ENCODE assay signal across 1 cellular context in the genomic region with DNA sequence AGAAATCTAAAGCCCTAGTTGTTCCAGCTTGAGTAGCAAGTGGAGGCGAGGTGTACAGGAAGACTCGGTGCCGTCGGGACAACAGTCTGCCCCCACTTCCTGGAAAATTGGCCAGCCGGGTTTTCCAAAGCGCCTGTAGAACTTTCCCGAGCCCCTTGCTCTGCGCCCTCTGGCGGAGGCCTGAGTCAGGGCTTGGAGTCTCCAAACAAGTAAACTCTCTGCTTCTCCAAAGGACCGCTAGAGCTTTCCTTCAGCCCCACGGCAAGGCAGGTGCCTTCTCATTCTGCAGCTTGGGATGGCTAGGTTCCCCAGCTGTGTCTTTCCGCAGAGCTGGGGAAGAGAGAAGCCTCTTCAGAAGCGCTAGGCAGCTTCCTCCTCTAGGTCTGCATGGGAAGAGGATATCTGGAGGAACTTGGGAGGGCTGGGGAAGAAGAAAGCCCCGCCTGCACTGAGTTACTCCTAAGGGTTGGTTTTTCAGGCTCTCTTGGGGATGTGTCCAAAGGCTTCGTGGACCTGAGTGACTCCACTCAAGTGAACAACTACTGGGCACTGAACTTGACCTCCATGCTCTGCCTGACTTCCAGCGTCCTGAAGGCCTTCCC.
TF ChIP-seq lines count a peak whose summit lies in the region.

No MANE protein-coding gene starts in this region.

TF ChIP-seq in HepG2, 621 proteins besides CTCF, POLR2A, EP300 and RAD21 (continued from another document and continues in another):
- TF ChIP-seq, protein P1, sequence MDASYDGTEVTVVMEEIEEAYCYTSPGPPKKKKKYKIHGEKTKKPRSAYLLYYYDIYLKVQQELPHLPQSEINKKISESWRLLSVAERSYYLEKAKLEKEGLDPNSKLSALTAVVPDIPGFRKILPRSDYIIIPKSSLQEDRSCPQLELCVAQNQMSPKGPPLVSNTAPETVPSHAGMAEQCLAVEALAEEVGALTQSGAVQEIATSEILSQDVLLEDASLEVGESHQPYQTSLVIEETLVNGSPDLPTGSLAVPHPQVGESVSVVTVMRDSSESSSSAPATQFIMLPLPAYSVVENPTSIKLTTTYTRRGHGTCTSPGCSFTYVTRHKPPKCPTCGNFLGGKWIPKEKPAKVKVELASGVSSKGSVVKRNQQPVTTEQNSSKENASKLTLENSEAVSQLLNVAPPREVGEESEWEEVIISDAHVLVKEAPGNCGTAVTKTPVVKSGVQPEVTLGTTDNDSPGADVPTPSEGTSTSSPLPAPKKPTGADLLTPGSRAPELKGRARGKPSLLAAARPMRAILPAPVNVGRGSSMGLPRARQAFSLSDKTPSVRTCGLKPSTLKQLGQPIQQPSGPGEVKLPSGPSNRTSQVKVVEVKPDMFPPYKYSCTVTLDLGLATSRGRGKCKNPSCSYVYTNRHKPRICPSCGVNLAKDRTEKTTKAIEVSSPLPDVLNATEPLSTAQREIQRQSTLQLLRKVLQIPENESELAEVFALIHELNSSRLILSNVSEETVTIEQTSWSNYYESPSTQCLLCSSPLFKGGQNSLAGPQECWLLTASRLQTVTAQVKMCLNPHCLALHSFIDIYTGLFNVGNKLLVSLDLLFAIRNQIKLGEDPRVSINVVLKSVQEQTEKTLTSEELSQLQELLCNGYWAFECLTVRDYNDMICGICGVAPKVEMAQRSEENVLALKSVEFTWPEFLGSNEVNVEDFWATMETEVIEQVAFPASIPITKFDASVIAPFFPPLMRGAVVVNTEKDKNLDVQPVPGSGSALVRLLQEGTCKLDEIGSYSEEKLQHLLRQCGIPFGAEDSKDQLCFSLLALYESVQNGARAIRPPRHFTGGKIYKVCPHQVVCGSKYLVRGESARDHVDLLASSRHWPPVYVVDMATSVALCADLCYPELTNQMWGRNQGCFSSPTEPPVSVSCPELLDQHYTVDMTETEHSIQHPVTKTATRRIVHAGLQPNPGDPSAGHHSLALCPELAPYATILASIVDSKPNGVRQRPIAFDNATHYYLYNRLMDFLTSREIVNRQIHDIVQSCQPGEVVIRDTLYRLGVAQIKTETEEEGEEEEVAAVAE (CRISPR knock-in tag; IDR thresholded peaks at IDR 0.05; ENCODE audit: borderline replicate concordance), result no peak
- TF ChIP-seq ZFP36L1 (CRISPR knock-in tag; IDR thresholded peaks at IDR 0.05), result no peak
- peak; percentile 81; the same call in 1 of the 2 replicates for TF ChIP-seq CBX5 (CRISPR knock-in tag; IDR thresholded peaks at IDR 0.05; ENCODE audit: borderline replicate concordance)
- no peak for TF ChIP-seq ATRX (CRISPR knock-in tag; IDR thresholded peaks at IDR 0.05; ENCODE audit: borderline replicate concordance)
- TF ChIP-seq, protein P2, sequence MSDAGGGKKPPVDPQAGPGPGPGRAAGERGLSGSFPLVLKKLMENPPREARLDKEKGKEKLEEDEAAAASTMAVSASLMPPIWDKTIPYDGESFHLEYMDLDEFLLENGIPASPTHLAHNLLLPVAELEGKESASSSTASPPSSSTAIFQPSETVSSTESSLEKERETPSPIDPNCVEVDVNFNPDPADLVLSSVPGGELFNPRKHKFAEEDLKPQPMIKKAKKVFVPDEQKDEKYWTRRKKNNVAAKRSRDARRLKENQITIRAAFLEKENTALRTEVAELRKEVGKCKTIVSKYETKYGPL (CRISPR knock-in tag; IDR thresholded peaks at IDR 0.05), result no peak
- TF ChIP-seq ZBTB38 (CRISPR knock-in tag; IDR thresholded peaks at IDR 0.05), result no peak
- no peak for TF ChIP-seq ZNF776 (CRISPR knock-in tag; IDR thresholded peaks at IDR 0.05)
- peak; percentile 49 for TF ChIP-seq GATAD1 (CRISPR knock-in tag; IDR thresholded peaks at IDR 0.05)
- TF ChIP-seq, protein P3, sequence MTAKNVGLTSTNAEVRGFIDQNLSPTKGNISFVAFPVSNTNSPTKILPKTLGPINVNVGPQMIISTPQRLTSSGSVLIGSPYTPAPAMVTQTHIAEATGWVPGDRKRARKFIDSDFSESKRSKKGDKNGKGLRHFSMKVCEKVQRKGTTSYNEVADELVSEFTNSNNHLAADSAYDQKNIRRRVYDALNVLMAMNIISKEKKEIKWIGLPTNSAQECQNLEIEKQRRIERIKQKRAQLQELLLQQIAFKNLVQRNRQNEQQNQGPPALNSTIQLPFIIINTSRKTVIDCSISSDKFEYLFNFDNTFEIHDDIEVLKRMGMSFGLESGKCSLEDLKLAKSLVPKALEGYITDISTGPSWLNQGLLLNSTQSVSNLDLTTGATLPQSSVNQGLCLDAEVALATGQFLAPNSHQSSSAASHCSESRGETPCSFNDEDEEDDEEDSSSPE (CRISPR knock-in tag; IDR thresholded peaks at IDR 0.05), result peak; percentile 82
- TF ChIP-seq, protein P4, sequence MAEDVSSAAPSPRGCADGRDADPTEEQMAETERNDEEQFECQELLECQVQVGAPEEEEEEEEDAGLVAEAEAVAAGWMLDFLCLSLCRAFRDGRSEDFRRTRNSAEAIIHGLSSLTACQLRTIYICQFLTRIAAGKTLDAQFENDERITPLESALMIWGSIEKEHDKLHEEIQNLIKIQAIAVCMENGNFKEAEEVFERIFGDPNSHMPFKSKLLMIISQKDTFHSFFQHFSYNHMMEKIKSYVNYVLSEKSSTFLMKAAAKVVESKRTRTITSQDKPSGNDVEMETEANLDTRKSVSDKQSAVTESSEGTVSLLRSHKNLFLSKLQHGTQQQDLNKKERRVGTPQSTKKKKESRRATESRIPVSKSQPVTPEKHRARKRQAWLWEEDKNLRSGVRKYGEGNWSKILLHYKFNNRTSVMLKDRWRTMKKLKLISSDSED (CRISPR knock-in tag; IDR thresholded peaks at IDR 0.05), result no peak
- peak; percentile 50 for TF ChIP-seq IKZF4 (CRISPR knock-in tag; IDR thresholded peaks at IDR 0.05; ENCODE audit: borderline replicate concordance, low read depth, not compliant biosample characterization)
- TF ChIP-seq, protein P5, sequence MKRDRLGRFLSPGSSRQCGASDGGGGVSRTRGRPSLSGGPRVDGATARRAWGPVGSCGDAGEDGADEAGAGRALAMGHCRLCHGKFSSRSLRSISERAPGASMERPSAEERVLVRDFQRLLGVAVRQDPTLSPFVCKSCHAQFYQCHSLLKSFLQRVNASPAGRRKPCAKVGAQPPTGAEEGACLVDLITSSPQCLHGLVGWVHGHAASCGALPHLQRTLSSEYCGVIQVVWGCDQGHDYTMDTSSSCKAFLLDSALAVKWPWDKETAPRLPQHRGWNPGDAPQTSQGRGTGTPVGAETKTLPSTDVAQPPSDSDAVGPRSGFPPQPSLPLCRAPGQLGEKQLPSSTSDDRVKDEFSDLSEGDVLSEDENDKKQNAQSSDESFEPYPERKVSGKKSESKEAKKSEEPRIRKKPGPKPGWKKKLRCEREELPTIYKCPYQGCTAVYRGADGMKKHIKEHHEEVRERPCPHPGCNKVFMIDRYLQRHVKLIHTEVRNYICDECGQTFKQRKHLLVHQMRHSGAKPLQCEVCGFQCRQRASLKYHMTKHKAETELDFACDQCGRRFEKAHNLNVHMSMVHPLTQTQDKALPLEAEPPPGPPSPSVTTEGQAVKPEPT (CRISPR knock-in tag; IDR thresholded peaks at IDR 0.05; ENCODE audit: low read depth), result no peak; the same call in 1 of the 2 replicates
- peak; percentile 91 for TF ChIP-seq ELF4 (CRISPR knock-in tag; IDR thresholded peaks at IDR 0.05; ENCODE audit: borderline replicate concordance)
- TF ChIP-seq, protein P6, sequence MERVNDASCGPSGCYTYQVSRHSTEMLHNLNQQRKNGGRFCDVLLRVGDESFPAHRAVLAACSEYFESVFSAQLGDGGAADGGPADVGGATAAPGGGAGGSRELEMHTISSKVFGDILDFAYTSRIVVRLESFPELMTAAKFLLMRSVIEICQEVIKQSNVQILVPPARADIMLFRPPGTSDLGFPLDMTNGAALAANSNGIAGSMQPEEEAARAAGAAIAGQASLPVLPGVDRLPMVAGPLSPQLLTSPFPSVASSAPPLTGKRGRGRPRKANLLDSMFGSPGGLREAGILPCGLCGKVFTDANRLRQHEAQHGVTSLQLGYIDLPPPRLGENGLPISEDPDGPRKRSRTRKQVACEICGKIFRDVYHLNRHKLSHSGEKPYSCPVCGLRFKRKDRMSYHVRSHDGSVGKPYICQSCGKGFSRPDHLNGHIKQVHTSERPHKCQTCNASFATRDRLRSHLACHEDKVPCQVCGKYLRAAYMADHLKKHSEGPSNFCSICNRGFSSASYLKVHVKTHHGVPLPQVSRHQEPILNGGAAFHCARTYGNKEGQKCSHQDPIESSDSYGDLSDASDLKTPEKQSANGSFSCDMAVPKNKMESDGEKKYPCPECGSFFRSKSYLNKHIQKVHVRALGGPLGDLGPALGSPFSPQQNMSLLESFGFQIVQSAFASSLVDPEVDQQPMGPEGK (CRISPR knock-in tag; IDR thresholded peaks at IDR 0.05), result peak; percentile 77
- TF ChIP-seq ISL2 (CRISPR knock-in tag; IDR thresholded peaks at IDR 0.05), result no peak
- TF ChIP-seq, protein P7, sequence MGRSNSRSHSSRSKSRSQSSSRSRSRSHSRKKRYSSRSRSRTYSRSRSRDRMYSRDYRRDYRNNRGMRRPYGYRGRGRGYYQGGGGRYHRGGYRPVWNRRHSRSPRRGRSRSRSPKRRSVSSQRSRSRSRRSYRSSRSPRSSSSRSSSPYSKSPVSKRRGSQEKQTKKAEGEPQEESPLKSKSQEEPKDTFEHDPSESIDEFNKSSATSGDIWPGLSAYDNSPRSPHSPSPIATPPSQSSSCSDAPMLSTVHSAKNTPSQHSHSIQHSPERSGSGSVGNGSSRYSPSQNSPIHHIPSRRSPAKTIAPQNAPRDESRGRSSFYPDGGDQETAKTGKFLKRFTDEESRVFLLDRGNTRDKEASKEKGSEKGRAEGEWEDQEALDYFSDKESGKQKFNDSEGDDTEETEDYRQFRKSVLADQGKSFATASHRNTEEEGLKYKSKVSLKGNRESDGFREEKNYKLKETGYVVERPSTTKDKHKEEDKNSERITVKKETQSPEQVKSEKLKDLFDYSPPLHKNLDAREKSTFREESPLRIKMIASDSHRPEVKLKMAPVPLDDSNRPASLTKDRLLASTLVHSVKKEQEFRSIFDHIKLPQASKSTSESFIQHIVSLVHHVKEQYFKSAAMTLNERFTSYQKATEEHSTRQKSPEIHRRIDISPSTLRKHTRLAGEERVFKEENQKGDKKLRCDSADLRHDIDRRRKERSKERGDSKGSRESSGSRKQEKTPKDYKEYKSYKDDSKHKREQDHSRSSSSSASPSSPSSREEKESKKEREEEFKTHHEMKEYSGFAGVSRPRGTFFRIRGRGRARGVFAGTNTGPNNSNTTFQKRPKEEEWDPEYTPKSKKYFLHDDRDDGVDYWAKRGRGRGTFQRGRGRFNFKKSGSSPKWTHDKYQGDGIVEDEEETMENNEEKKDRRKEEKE (IDR thresholded peaks at IDR 0.05), result no peak
- TF ChIP-seq, protein P8, sequence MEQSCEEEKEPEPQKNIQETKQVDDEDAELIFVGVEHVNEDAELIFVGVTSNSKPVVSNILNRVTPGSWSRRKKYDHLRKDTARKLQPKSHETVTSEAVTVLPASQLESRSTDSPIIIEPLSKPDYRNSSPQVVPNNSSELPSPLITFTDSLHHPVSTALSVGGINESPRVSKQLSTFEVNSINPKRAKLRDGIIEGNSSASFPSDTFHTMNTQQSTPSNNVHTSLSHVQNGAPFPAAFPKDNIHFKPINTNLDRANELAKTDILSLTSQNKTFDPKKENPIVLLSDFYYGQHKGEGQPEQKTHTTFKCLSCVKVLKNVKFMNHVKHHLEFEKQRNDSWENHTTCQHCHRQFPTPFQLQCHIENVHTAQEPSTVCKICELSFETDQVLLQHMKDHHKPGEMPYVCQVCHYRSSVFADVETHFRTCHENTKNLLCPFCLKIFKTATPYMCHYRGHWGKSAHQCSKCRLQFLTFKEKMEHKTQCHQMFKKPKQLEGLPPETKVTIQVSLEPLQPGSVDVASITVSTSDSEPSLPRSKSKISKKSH (CRISPR knock-in tag; IDR thresholded peaks at IDR 0.05; ENCODE audit: borderline replicate concordance), result no peak
- peak; percentile 44 for TF ChIP-seq ETV5 (CRISPR knock-in tag; IDR thresholded peaks at IDR 0.05; ENCODE audit: borderline replicate concordance)
- TF ChIP-seq, protein P9, sequence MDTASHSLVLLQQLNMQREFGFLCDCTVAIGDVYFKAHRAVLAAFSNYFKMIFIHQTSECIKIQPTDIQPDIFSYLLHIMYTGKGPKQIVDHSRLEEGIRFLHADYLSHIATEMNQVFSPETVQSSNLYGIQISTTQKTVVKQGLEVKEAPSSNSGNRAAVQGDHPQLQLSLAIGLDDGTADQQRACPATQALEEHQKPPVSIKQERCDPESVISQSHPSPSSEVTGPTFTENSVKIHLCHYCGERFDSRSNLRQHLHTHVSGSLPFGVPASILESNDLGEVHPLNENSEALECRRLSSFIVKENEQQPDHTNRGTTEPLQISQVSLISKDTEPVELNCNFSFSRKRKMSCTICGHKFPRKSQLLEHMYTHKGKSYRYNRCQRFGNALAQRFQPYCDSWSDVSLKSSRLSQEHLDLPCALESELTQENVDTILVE (CRISPR knock-in tag; IDR thresholded peaks at IDR 0.05), result no peak; the same call in 1 of the 2 replicates
- no peak for TF ChIP-seq CENPT (CRISPR knock-in tag; IDR thresholded peaks at IDR 0.05; ENCODE audit: low read depth)
- no peak for TF ChIP-seq YEATS2 (CRISPR knock-in tag; IDR thresholded peaks at IDR 0.05; ENCODE audit: borderline replicate concordance)
- TF ChIP-seq ZNF777 (CRISPR knock-in tag; IDR thresholded peaks at IDR 0.05), result no peak
- TF ChIP-seq CC2D1A (CRISPR knock-in tag; IDR thresholded peaks at IDR 0.05), result no peak
- TF ChIP-seq ISX (CRISPR knock-in tag; conservative IDR thresholded peaks at IDR 0.05), result no peak
- TF ChIP-seq, protein P10, sequence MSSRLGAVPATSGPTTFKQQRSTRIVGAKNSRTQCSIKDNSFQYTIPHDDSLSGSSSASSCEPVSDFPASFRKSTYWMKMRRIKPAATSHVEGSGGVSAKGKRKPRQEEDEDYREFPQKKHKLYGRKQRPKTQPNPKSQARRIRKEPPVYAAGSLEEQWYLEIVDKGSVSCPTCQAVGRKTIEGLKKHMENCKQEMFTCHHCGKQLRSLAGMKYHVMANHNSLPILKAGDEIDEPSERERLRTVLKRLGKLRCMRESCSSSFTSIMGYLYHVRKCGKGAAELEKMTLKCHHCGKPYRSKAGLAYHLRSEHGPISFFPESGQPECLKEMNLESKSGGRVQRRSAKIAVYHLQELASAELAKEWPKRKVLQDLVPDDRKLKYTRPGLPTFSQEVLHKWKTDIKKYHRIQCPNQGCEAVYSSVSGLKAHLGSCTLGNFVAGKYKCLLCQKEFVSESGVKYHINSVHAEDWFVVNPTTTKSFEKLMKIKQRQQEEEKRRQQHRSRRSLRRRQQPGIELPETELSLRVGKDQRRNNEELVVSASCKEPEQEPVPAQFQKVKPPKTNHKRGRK (CRISPR knock-in tag; IDR thresholded peaks at IDR 0.05), result no peak
- no peak for TF ChIP-seq ATF1 (CRISPR knock-in tag; IDR thresholded peaks at IDR 0.05)
- no peak for TF ChIP-seq MYC (CRISPR knock-in tag; IDR thresholded peaks at IDR 0.05; ENCODE audit: borderline replicate concordance)
- TF ChIP-seq ZNF329 (CRISPR knock-in tag; IDR thresholded peaks at IDR 0.05; ENCODE audit: low read depth), result peak; percentile 81; the same call in 1 of the 2 replicates
- TF ChIP-seq ZNF496 (CRISPR knock-in tag; IDR thresholded peaks at IDR 0.05; ENCODE audit: insufficient replicate concordance), result no peak
- TF ChIP-seq NR2F6 (IDR thresholded peaks at IDR 0.05), result no peak; the same call in 1 of the 2 replicates
- TF ChIP-seq NR2F6 (CRISPR knock-in tag; IDR thresholded peaks at IDR 0.05), result peak; percentile 32; the same call in 1 of the 2 replicates
- TF ChIP-seq ZNF33B (CRISPR knock-in tag; IDR thresholded peaks at IDR 0.05), result no peak
- TF ChIP-seq PHF8 (CRISPR knock-in tag; IDR thresholded peaks at IDR 0.05), result no peak
- TF ChIP-seq SRSF1 (optimal IDR thresholded peaks at IDR 0.05; ENCODE audit: low read depth, low read length), result peak; percentile 61
- TF ChIP-seq ZNF788 (CRISPR knock-in tag; IDR thresholded peaks at IDR 0.05; ENCODE audit: borderline replicate concordance), result no peak; the same call in 1 of the 2 replicates
- TF ChIP-seq ZNF350 (CRISPR knock-in tag; IDR thresholded peaks at IDR 0.05; ENCODE audit: borderline replicate concordance, low read depth), result peak; percentile 66
- TF ChIP-seq NFKBIZ (CRISPR knock-in tag; IDR thresholded peaks at IDR 0.05), result no peak; the same call in none of the 2 replicates
- TF ChIP-seq YEATS4 (CRISPR knock-in tag; IDR thresholded peaks at IDR 0.05; ENCODE audit: borderline replicate concordance), result no peak
- no peak for TF ChIP-seq JUND (CRISPR knock-in tag; IDR thresholded peaks at IDR 0.05)
- no peak for TF ChIP-seq ZNF510 (CRISPR knock-in tag; IDR thresholded peaks at IDR 0.05; ENCODE audit: low read depth)
